Comparison of ENCODE assay signal across 2 cellular contexts in the genomic region with DNA sequence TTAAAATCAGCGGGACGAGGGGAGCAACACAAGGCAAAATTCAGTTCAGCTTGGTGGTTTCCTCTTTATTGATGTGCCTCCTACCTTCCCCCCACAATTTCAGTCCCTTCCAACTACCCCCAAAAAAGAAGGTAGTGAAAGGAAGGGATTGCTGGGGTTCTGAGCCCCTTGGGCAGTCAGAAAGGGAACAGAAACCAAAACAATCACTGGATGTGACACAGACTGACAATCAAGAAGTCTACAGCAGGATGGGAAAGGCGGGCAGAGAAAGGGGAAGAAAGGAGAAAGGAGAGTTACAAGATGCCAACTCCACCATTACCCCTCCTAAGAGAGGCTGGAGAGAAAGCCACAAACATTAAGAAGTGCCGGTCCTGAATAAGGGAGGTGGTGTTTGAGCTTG.
TF ChIP-seq lines count a peak whose summit lies in the region.

No MANE protein-coding gene starts in this region.

TF ChIP-seq in A549, 52 proteins besides CTCF, POLR2A, EP300 and RAD21:
- TF ChIP-seq CBX8 (IDR thresholded peaks at IDR 0.05) (no peak), POLR2AphosphoS2 (conservative IDR thresholded peaks at IDR 0.05; ENCODE audit: low read length) (no peak), FOXS1 (CRISPR knock-in tag; IDR thresholded peaks at IDR 0.05) (no peak)

TF ChIP-seq in IMR-90, 13 proteins besides CTCF, POLR2A, EP300 and RAD21:
- TF ChIP-seq MXI1 (IDR thresholded peaks at IDR 0.05; ENCODE audit: borderline replicate concordance, low read depth, low read length) (no peak), USF2 (IDR thresholded peaks at IDR 0.05; ENCODE audit: low read depth, low read length) (no peak), ELK1 (IDR thresholded peaks at IDR 0.05; ENCODE audit: borderline replicate concordance, low read depth, low read length) (no peak), RCOR1 (IDR thresholded peaks at IDR 0.05; ENCODE audit: insufficient replicate concordance, low read length) (no peak), RFX5 (IDR thresholded peaks at IDR 0.05; ENCODE audit: low read depth, low read length) (no peak), FOS (IDR thresholded peaks at IDR 0.05; ENCODE audit: low read depth, low read length) (no peak), CEBPB (IDR thresholded peaks at IDR 0.05; ENCODE audit: low read depth, low read length) (no peak), NFE2L2 (IDR thresholded peaks at IDR 0.05; ENCODE audit: low read depth, low read length) (no peak), SMC3 (IDR thresholded peaks at IDR 0.05; ENCODE audit: low read depth, low read length) (no peak), MAZ (IDR thresholded peaks at IDR 0.05; ENCODE audit: borderline replicate concordance, low read depth, low read length) (no peak), MAFK (IDR thresholded peaks at IDR 0.05; ENCODE audit: low read depth, low read length) (no peak), CHD1 (IDR thresholded peaks at IDR 0.05; ENCODE audit: low read depth, low read length) (no peak), BHLHE40 (IDR thresholded peaks at IDR 0.05; ENCODE audit: low read depth, low read length) (no peak)
